27 cellular contexts compared by ENCODE assay signal in genomic region chr2:110729106-110729505, GRCh38. TPM values are rescaled to one million over a fixed set of nuclear protein-coding genes. Genes with fewer than 3 reads are reported as not detected.
"Had no signal": no experiment of that assay in that cellular context is flagged by ENCODE, and none has a peak within 500 bp of the region (broad histone marks: within the 10 kb centered on the region; RNA-seq: fewer than 3 reads in every experiment).

No MANE protein-coding gene starts in this region.

- H3K27ac ChIP-seq: breast epithelium, SK-N-MC had no signal

- H3K4me3 Mint-ChIP-seq: activated CD8-positive, alpha-beta T cell treated with anti-CD3 and anti-CD28 coated beads for 36 hours; activated naive CD4-positive, alpha-beta T cell treated with anti-CD3 and anti-CD28 coated beads, Interleukin-2, amount 50 U/mL, for 24 hours; T-cell had no signal

- ATAC-seq: activated CD8-positive, alpha-beta T cell treated with anti-CD3 and anti-CD28 coated beads for 36 hours; Panc1; Right ventricle myocardium inferior; T-cell had no signal

- H3K27ac Mint-ChIP-seq: activated CD8-positive, alpha-beta T cell treated with anti-CD3 and anti-CD28 coated beads for 36 hours; activated naive CD4-positive, alpha-beta T cell treated with anti-CD3 and anti-CD28 coated beads, Interleukin-2, amount 50 U/mL, for 24 hours; T-cell had no signal

- H3K4me1 ChIP-seq: breast epithelium had no signal

- DNase-seq: activated CD4-positive, CD25-positive, alpha-beta regulatory T cell; activated CD8-positive, alpha-beta memory T cell treated with anti-CD3 and anti-CD28 coated beads, Interleukin-2, amount 50 U/mL, for 4 hours; activated CD8-positive, alpha-beta T cell treated with anti-CD3 and anti-CD28 coated beads for 36 hours; aorta; caudate nucleus; NCI-H1048; NCI-H1694; NCI-H2029; NCI-H2107; NCI-H2171 treated with DMSO at 0.1 percent for 48 hours; NCI-H226; NCI-H526; NCI-H82; NK-92 treated with Interleukin-12 subunit alpha and Interleukin-12 subunit beta, amount 100 ng/mL, for 24 hours; RPMI8226; T-cell; T-helper 2 cell; T1000 had no signal

- H3K36me3 ChIP-seq: breast epithelium had no signal

- H3K9me3 ChIP-seq: breast epithelium had no signal

- H3K9me3 Mint-ChIP-seq: activated CD8-positive, alpha-beta T cell treated with anti-CD3 and anti-CD28 coated beads for 36 hours; activated naive CD4-positive, alpha-beta T cell treated with anti-CD3 and anti-CD28 coated beads, Interleukin-2, amount 50 U/mL, for 24 hours; T-cell had no signal

- FAIRE-seq: TTC549 had no signal

- H3K36me3 Mint-ChIP-seq: activated naive CD4-positive, alpha-beta T cell treated with anti-CD3 and anti-CD28 coated beads, Interleukin-2, amount 50 U/mL, for 24 hours; T-cell had no signal

- H3K4me3 ChIP-seq: breast epithelium, SK-N-MC had no signal

RNA-seq across cellular contexts. Expression of gene ACOXL, which starts 3.3 kb away (rescaled TPM):
- total RNA-seq: aorta, breast epithelium, LHCN-M2, M059J, NCI-H460, Right ventricle myocardium inferior had no signal
